ENCODE assay signal across 14 cellular contexts in genomic region chr20:38144608-38145093, GRCh38. TPM values are rescaled to one million over a fixed set of nuclear protein-coding genes. Genes with fewer than 3 reads are reported as not detected.
A peak's percentile ranks its signal among the peaks of the same experiment; 100 is the strongest.
DNase-seq lines count a peak whose midpoint lies in the region; ATAC-seq, FAIRE-seq and TF ChIP-seq lines count a peak whose summit lies in the region.
"Had no signal": no experiment of that assay in that cellular context is flagged by ENCODE, and none has a peak within 500 bp of the region (broad histone marks: within the 10 kb centered on the region; RNA-seq: fewer than 3 reads in every experiment).

No MANE protein-coding gene starts in this region.

- H3K4me1 ChIP-seq in heart right ventricle = peaks cover 24 to 68% (median 57%) of the 10 kb centered on the region in 9 donors
- H3K4me1 ChIP-seq in pancreas = peaks cover 5 to 27% (median 15%) of the 10 kb centered on the region in 3 donors

- H3K4me3 Mint-ChIP-seq in stimulated activated naive B cell treated with anti-CD40 and anti-IgM and Interleukin-4, amounts not matched to agents 10 μg/mL and 1 μg/mL and 100 μg/mL, for 72 hours = no peak overlapping the region

- no peak overlapping the region for H3K27ac Mint-ChIP-seq in stimulated activated naive B cell treated with anti-CD40 and anti-IgM and Interleukin-4, amounts not matched to agents 10 μg/mL and 1 μg/mL and 100 μg/mL, for 72 hours

- no peak for TF ChIP-seq CTCF in heart right ventricle (IDR thresholded peaks at IDR 0.05)
- no peak for TF ChIP-seq CTCF in pancreas (IDR thresholded peaks at IDR 0.05)

- no peaks in the 10 kb centered on the region for H3K9me3 Mint-ChIP-seq in stimulated activated naive B cell treated with anti-CD40 and anti-IgM and Interleukin-4, amounts not matched to agents 10 μg/mL and 1 μg/mL and 100 μg/mL, for 72 hours

- no peaks in the 10 kb centered on the region for H3K27me3 ChIP-seq in heart right ventricle
- no peaks in the 10 kb centered on the region for H3K27me3 ChIP-seq in pancreas

- FAIRE-seq in pancreas (lab: Jason Lieb, UNC) = no peak
- FAIRE-seq: colon had no signal

- peak overlapping the region; percentile 62 to 92 (median 82) for H3K27ac ChIP-seq in heart right ventricle
- H3K27ac ChIP-seq in pancreas = peak overlapping the region in 3 of 4 donors; percentile 18 to 87 (median 86)
- H3K27ac ChIP-seq: 22Rv1 had no signal

- peaks cover 16 to 24% of the 10 kb centered on the region in 2 donors for H3K27me3 Mint-ChIP-seq in stimulated activated naive B cell treated with anti-CD40 and anti-IgM and Interleukin-4, amounts not matched to agents 10 μg/mL and 1 μg/mL and 100 μg/mL, for 72 hours

- H3K9me3 ChIP-seq in heart right ventricle (no peaks in the 10 kb centered on the region), pancreas (no peaks in the 10 kb centered on the region)

- WGBS in heart right ventricle, 2 donors = 54 to 76% methylated on average over 6 of the region's 6 CpGs
- WGBS in pancreas, 2 donors = 93 to 97% methylated on average over 6 of the region's 6 CpGs

- peak; percentile 40 for DNase-seq in Right ventricle myocardium superior
- no peak for DNase-seq in cardiac septum (ENCODE audit: low spot score)
- no peak for DNase-seq in heart right ventricle
- peak in 1 of 6 donors; percentile 31 for DNase-seq in pancreas
- no peak for DNase-seq in stimulated activated naive B cell treated with anti-CD40 and anti-IgM and Interleukin-4, amounts not matched to agents 10 μg/mL and 1 μg/mL and 100 μg/mL, for 72 hours
- no peak for DNase-seq in NCI-H526 treated with DMSO at 0.1 percent for 48 hours (lab: John Stamatoyannopoulos, UW)
- DNase-seq in GM19238 (ENCODE audit: insufficient read length, low spot score) = no peak
- DNase-seq: activated CD4-positive, alpha-beta T cell treated with anti-CD3 and anti-CD28 coated beads, Interleukin-2, amount 50 U/mL, for 48 hours; NCI-H146; T-helper 1 cell had no signal

- H3K36me3 ChIP-seq in heart right ventricle (peaks cover 0 to 98% (median 63%) of the 10 kb centered on the region in 9 donors), pancreas (no peaks in the 10 kb centered on the region)

- no peak overlapping the region for H3K4me3 ChIP-seq in heart right ventricle
- no peak overlapping the region for H3K4me3 ChIP-seq in pancreas
- H3K4me3 ChIP-seq: skin epidermis had no signal

- H3K4me1 Mint-ChIP-seq in stimulated activated naive B cell treated with anti-CD40 and anti-IgM and Interleukin-4, amounts not matched to agents 10 μg/mL and 1 μg/mL and 100 μg/mL, for 72 hours = no peaks in the 10 kb centered on the region

- H3K36me3 Mint-ChIP-seq in stimulated activated naive B cell treated with anti-CD40 and anti-IgM and Interleukin-4, amounts not matched to agents 10 μg/mL and 1 μg/mL and 100 μg/mL, for 72 hours = peaks cover 0 to 5% of the 10 kb centered on the region in 2 donors

- ATAC-seq in Right ventricle myocardium superior (ENCODE audit: poor library complexity) (no peak), heart right ventricle (peak in 3 of 8 donors; percentile 8 to 14 (median 9)), pancreas (no peak), GM19035 (IDR thresholded peaks at IDR 0.05; ENCODE audit: unreplicated experiment) (no peak)
- ATAC-seq in stimulated activated naive B cell treated with anti-CD40 and anti-IgM and Interleukin-4, amounts not matched to agents 10 μg/mL and 1 μg/mL and 100 μg/mL, for 72 hours (replicated peaks) = no peak

- intact Hi-C loops in Right ventricle myocardium superior (cut with DNase I) = no loop called here
- intact Hi-C loops in cardiac septum (cut with DNase I) = no loop called here
- intact Hi-C loops in heart right ventricle (cut with DNase I) = no loop called here
- intact Hi-C loops in pancreas (cut with DNase I) = no loop called here

RNA-seq across cellular contexts. Expression of gene TGM2, which starts 20.4 kb away (rescaled TPM):
- 469 TPM for total RNA-seq in Right ventricle myocardium superior
- 792 TPM for total RNA-seq in cardiac septum
- 100 to 1,000 TPM; 279 to 993 (median 472) TPM for total RNA-seq in heart right ventricle
- polyA plus RNA-seq in heart right ventricle = 100 to 1,000 TPM; 146 to 475 TPM
- total RNA-seq in pancreas = 10 to 100 TPM in 3 of 6 donors, 1 to 10 TPM in 3; 3.7 to 92.6 (median 10.6) TPM
- 10 to 100 TPM in 1 of 2 donors, 1 to 10 TPM in 1; 9.2 to 12.9 TPM for polyA plus RNA-seq in pancreas
